In genomic region chr6:34391711-34392496, GRCh38 we compare ENCODE assay signal across 2 cellular contexts.
A peak's percentile ranks its signal among the peaks of the same experiment; 100 is the strongest.
TF ChIP-seq lines count a peak whose summit lies in the region.

No MANE protein-coding gene starts in this region.

TF ChIP-seq in GM23338, 12 proteins besides CTCF, POLR2A, EP300 and RAD21 (continued from another document):
- TF ChIP-seq REST (IDR thresholded peaks at IDR 0.05; ENCODE audit: unreplicated experiment) (no peak), EZH2 (IDR thresholded peaks at IDR 0.05; ENCODE audit: low read depth, unreplicated experiment) (no peak), ZNF331 (CRISPR knock-in tag; IDR thresholded peaks at IDR 0.05; ENCODE audit: low read depth) (0 out of 2 replicates have a peak, but pooled peaks have one; percentile 31), NANOG (IDR thresholded peaks at IDR 0.05; ENCODE audit: borderline replicate concordance) (no peak), JUNB (IDR thresholded peaks at IDR 0.05; ENCODE audit: unreplicated experiment) (no peak), ETS1 (IDR thresholded peaks at IDR 0.05) (no peak)

TF ChIP-seq in SK-N-SH, 30 proteins besides CTCF, POLR2A, EP300 and RAD21 (continued from another document):
- TF ChIP-seq FOXJ3 (CRISPR knock-in tag; IDR thresholded peaks at IDR 0.05): no peak
- peak; percentile 15; the same call in 1 of the 2 replicates for TF ChIP-seq YY1 (IDR thresholded peaks at IDR 0.05; ENCODE audit: low read depth)
TF ChIP-seq in SK-N-SH: peak in this region for 7.
